Comparison of ENCODE assay signal across 33 cellular contexts in genomic region chr1:145758575-145758974, GRCh38. TPM values are rescaled to one million over a fixed set of nuclear protein-coding genes. Genes with fewer than 3 reads are reported as not detected.
"Had no signal": no experiment of that assay in that cellular context is flagged by ENCODE, and none has a peak within 500 bp of the region (broad histone marks: within the 10 kb centered on the region; RNA-seq: fewer than 3 reads in every experiment).

No MANE protein-coding gene starts in this region.

- H3K4me3 ChIP-seq: heart left ventricle had no signal

- H3K9me3 ChIP-seq: heart left ventricle had no signal

- H3K27ac ChIP-seq: brain microvascular endothelial cell, heart left ventricle, WERI-Rb-1 had no signal

- DNase-seq: activated B cell treated with CpG ODN at 0.5 μM for 24 hours; activated CD4-positive, alpha-beta T cell treated with anti-CD3 and anti-CD28 coated beads for 48 hours; activated CD4-positive, alpha-beta T cell treated with anti-CD3 and anti-CD28 coated beads, Interleukin-2, amount 50 U/mL, for 1 hour; activated CD4-positive, alpha-beta T cell treated with anti-CD3 and anti-CD28 coated beads, Interleukin-2, amount 50 U/mL, for 48 hours; activated CD8-positive, alpha-beta memory T cell treated with anti-CD3 and anti-CD28 coated beads for 24 hours; activated CD8-positive, alpha-beta T cell treated with anti-CD3 and anti-CD28 coated beads for 36 hours; activated effector memory CD4-positive, alpha-beta T cell treated with Interleukin-2 at 50 U/mL for 16 hours; activated gamma-delta T cell treated with Interleukin-2 at 50 U/mL for 16 hours; activated naive CD4-positive, alpha-beta T cell treated with anti-CD3 and anti-CD28 coated beads, Interleukin-2, amount 50 U/mL, for 16 hours; activated naive CD4-positive, alpha-beta T cell treated with Interleukin-2 at 50 U/mL for 16 hours; activated T-cell treated with anti-CD3 and anti-CD28 coated beads, Interleukin-2, amount 50 U/mL, for 4 hours; amniotic stem cell; anterior cingulate cortex; brain microvascular endothelial cell; cortex of kidney; effector CD8-positive, alpha-beta T cell; glutamatergic neuron; heart left ventricle; hypothalamus; T-helper 1 cell; T-helper 17 cell; T1000; WERI-Rb-1 had no signal

- H3K27me3 ChIP-seq: brain microvascular endothelial cell, heart left ventricle had no signal

- ATAC-seq: activated CD4-positive, CD25-positive, alpha-beta regulatory T cell treated with anti-CD3 and anti-CD28 coated beads, Interleukin-2, amount 50 U/mL, for 24 hours; activated CD8-positive, alpha-beta T cell treated with anti-CD3 and anti-CD28 coated beads for 36 hours; activated T-cell treated with anti-CD3 and anti-CD28 coated beads, Interleukin-2, amount 50 U/mL, for 4 hours; activated T-helper 17 cell treated with anti-CD3 and anti-CD28 coated beads, Interleukin-2, amount 50 U/mL, for 72 hours; esophagus mucosa; T-helper 17 cell had no signal

RNA-seq across cellular contexts. Expression of gene CD160, which starts 39.3 kb away (rescaled TPM):
- total RNA-seq: activated B cell treated with CpG ODN at 0.5 μM for 24 hours; activated T-helper 17 cell treated with anti-CD3 and anti-CD28 coated beads, Interleukin-2, amount 50 U/mL, for 72 hours; astrocyte; bronchial epithelial cell; chondrocyte; dermis microvascular lymphatic vessel endothelial cell; endothelial cell of umbilical vein; epithelial cell of proximal tubule; esophagus mucosa; frontal cortex had no signal
- polyA plus RNA-seq: endothelial cell of umbilical vein, heart left ventricle had no signal

RNA-seq across cellular contexts. Expression of gene PDZK1, which starts 51.4 kb away (rescaled TPM):
- total RNA-seq: activated CD8-positive, alpha-beta T cell treated with anti-CD3 and anti-CD28 coated beads for 36 hours; dermis microvascular lymphatic vessel endothelial cell; esophagus mucosa had no signal
